In the genomic region with DNA sequence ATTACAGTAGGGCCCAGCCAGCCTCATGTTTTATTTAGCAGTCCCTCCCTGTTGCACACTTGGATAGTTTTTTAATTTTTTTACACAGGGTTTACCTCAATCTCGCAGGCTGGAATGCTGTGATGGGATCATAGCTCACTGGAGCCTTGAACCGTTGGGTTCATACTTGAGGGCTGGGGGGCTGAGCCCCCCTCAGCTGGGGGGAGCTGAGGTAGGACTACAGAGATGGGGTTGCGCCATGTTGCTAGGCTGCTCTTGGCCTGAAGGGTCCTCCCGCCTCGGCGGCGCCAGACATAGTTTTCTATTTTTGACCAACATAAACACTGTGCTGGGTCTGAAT, we compare ENCODE assay signal across 8 cellular contexts.
DNase-seq lines count a peak whose midpoint lies in the region; ATAC-seq, FAIRE-seq and TF ChIP-seq lines count a peak whose summit lies in the region.
"Not testable (repeated sequence)": the region's sequence is repeated elsewhere in the genome, so short reads cannot be mapped to it uniquely, and the experiment has no call there.

No MANE protein-coding gene starts in this region.

- H3K27me3 ChIP-seq in AG04450 (ENCODE audit: control insufficient read depth, insufficient read depth, low read length); KMS-11 (ENCODE audit: insufficient read depth, low read depth); endothelial cell of umbilical vein (ENCODE audit: control insufficient read depth in 2 of 2, insufficient read depth in 2 of 2, low read length in 2 of 2): not testable (repeated sequence)

- H3K36me3 ChIP-seq in KMS-11 (ENCODE audit: insufficient read depth); endothelial cell of umbilical vein (ENCODE audit: control insufficient read depth in 2 of 2, extremely low read depth in 1 of 2, insufficient read depth in 2 of 2, low read length in 2 of 2): not testable (repeated sequence)

- H3K4me3 Mint-ChIP-seq in activated T-cell treated with anti-CD3 and anti-CD28 coated beads, Interleukin-2, amount 50 U/mL, for 72 hours, result peak overlapping the region; percentile 88 to 91

- not testable (repeated sequence) for H3K36me3 Mint-ChIP-seq in activated T-cell treated with anti-CD3 and anti-CD28 coated beads, Interleukin-2, amount 50 U/mL, for 72 hours (ENCODE audit: insufficient read depth in 2 of 2)

- H3K4me2 ChIP-seq in KMS-11 (peak overlapping the region; percentile 79), endothelial cell of umbilical vein (ENCODE audit: insufficient read depth, low read length) (peak overlapping the region; percentile 58)

- TSS peak; percentile 89 for BruUV-seq in endothelial cell of umbilical vein (replicated peaks; lab: Mats Ljungman, UMichigan)

- intact Hi-C loops in endothelial cell of umbilical vein (cut with micrococcal nuclease), result loop anchor here (2.0 to 10.0 kb wide), 5 partner anchors 71 to 601 kb away; a partner anchor contains a TSS
- intact Hi-C loops in sciatic nerve (cut with DNase I), result not testable (repeated sequence)

- H3K4me1 Mint-ChIP-seq in activated T-cell treated with anti-CD3 and anti-CD28 coated beads, Interleukin-2, amount 50 U/mL, for 72 hours (ENCODE audit: low read depth), result not testable (repeated sequence)

- H3K27ac ChIP-seq in AG04450 (ENCODE audit: low read depth, low read length) (peak overlapping the region; percentile 82), KMS-11 (peak overlapping the region; percentile 92), endothelial cell of umbilical vein (ENCODE audit: insufficient read depth, low read depth, low read length) (peak overlapping the region; percentile 92)

- TF ChIP-seq CTCF in AG04450 (IDR thresholded peaks at IDR 0.05; ENCODE audit: low read depth, low read length); KMS-11 (conservative IDR thresholded peaks at IDR 0.05; ENCODE audit: low read depth, low read length); endothelial cell of umbilical vein (IDR thresholded peaks at IDR 0.05; ENCODE audit: extremely low read depth in 1 of 2, insufficient read depth in 1 of 2, low read depth in 1 of 2, low read length in 2 of 2): not testable (repeated sequence)

- peaks cover 22% of the 10 kb centered on the region for H3K79me2 ChIP-seq in KMS-11 (ENCODE audit: insufficient read depth, low read depth)
- not testable (repeated sequence) for H3K79me2 ChIP-seq in endothelial cell of umbilical vein (ENCODE audit: control insufficient read depth, insufficient read depth, low read length)

- H4K20me1 ChIP-seq in KMS-11 (ENCODE audit: insufficient read depth); endothelial cell of umbilical vein (replicated peaks; ENCODE audit: control insufficient read depth, extremely low read depth, insufficient read depth, low read length): not testable (repeated sequence)

- POLR2A ChIA-PET in AG04450 (lab: Yijun Ruan, JAX) (interaction anchor here (0.7 to 1.2 kb wide), 3 partner anchors 16 to 154 kb away, joined by 3 to 7 read pairs (median 3); a partner anchor contains a TSS), endothelial cell of umbilical vein (lab: Charles Lee) (interaction anchor here (1.4 kb wide), 1 partner anchor 71 kb away, joined by 3 read pairs; no protein-coding TSS in a partner anchor)

- H3K9me3 Mint-ChIP-seq in activated T-cell treated with anti-CD3 and anti-CD28 coated beads, Interleukin-2, amount 50 U/mL, for 72 hours, result not testable (repeated sequence)

- dilution Hi-C loops in endothelial cell of umbilical vein (cut with MboI; ENCODE audit: extremely low pct_ligation_motif_present, low sequenced_read_pairs), result not testable (repeated sequence)

- H3K27ac Mint-ChIP-seq in activated T-cell treated with anti-CD3 and anti-CD28 coated beads, Interleukin-2, amount 50 U/mL, for 72 hours, result peak overlapping the region; percentile 97

- peak overlapping the region; percentile 92 for H3K9ac ChIP-seq in KMS-11
- H3K9ac ChIP-seq in endothelial cell of umbilical vein (replicated peaks; ENCODE audit: extremely low read depth, insufficient read depth, low read length), result peak overlapping the region; percentile 81

- H3K4me3 ChIP-seq in AG04450 (ENCODE audit: low read depth, low read length) (peak overlapping the region; percentile 61), endothelial cell of umbilical vein (replicated peaks in 1 of 3; ENCODE audit: insufficient read depth in 1 of 3, low read depth in 1 of 3, low read length in 3 of 3) (peak overlapping the region; percentile 55 to 88 (median 74))
- not testable (repeated sequence) for H3K4me3 ChIP-seq in KMS-11 (IDR thresholded peaks at IDR 0.05; ENCODE audit: insufficient read depth, low read depth, low read length)

- H2AFZ ChIP-seq in KMS-11 (ENCODE audit: low read depth) (peak overlapping the region; percentile 88; the same call in 1 of the 2 replicates), endothelial cell of umbilical vein (ENCODE audit: low read depth, low read length) (peak overlapping the region; percentile 76)

- H3K9me1 ChIP-seq in endothelial cell of umbilical vein (replicated peaks; ENCODE audit: control insufficient read depth, extremely low read depth, insufficient read depth, low read length), result not testable (repeated sequence)

- not testable (repeated sequence) for H3K9me3 ChIP-seq in AG04450 (ENCODE audit: control insufficient read depth, insufficient read depth, low read length); endothelial cell of umbilical vein (replicated peaks; ENCODE audit: control insufficient read depth, insufficient read depth, low read length)

- not testable (repeated sequence) for TF ChIP-seq POLR2A in endothelial cell of umbilical vein (IDR thresholded peaks at IDR 0.05; ENCODE audit: low read depth, low read length)

- not testable (repeated sequence) for DNase-seq in AG04450 (ENCODE audit: low read depth, low spot score); activated T-cell treated with anti-CD3 and anti-CD28 coated beads, Interleukin-2, amount 50 U/mL, for 72 hours; endothelial cell of umbilical vein (ENCODE audit: low read depth, low spot score); left lobe of liver (ENCODE audit: low spot score); sciatic nerve (ENCODE audit: low spot score)

- H3K27me3 Mint-ChIP-seq in activated T-cell treated with anti-CD3 and anti-CD28 coated beads, Interleukin-2, amount 50 U/mL, for 72 hours (ENCODE audit: low read depth), result not testable (repeated sequence)

- CTCF ChIA-PET in AG04450 (lab: Charles Lee), result interaction anchor here (0.6 kb wide), 1 partner anchor 557 kb away, joined by 3 read pairs; no protein-coding TSS in a partner anchor
- CTCF ChIA-PET in endothelial cell of umbilical vein (lab: Charles Lee), result interaction anchor here (1.3 kb wide), 1 partner anchor 173 kb away, joined by 6 read pairs; no protein-coding TSS in a partner anchor

- not testable (repeated sequence) for H3K4me1 ChIP-seq in KMS-11 (ENCODE audit: low read depth, poor library complexity, severe bottlenecking); endothelial cell of umbilical vein (ENCODE audit: control insufficient read depth, extremely low read depth, insufficient read depth, low read length)

- ATAC-seq in GM18870 (IDR thresholded peaks at IDR 0.05; ENCODE audit: unreplicated experiment), result peak; percentile 12
- ATAC-seq in HG02623 (IDR thresholded peaks at IDR 0.05; ENCODE audit: unreplicated experiment), result peak; percentile 3
- peak; percentile 8 to 10 for ATAC-seq in activated T-cell treated with anti-CD3 and anti-CD28 coated beads, Interleukin-2, amount 50 U/mL, for 72 hours (replicated peaks in 1 of 2)
- peak; percentile 17 for ATAC-seq in left lobe of liver
- ATAC-seq in sciatic nerve, result peak; percentile 24

- FAIRE-seq in endothelial cell of umbilical vein (lab: Jason Lieb, UNC), result not testable (repeated sequence)
